10 cellular contexts compared by ENCODE assay signal in genomic region chr12:16606936-16607335, GRCh38. TPM values are rescaled to one million over a fixed set of nuclear protein-coding genes. Genes with fewer than 3 reads are reported as not detected.
DNase-seq lines count a peak whose midpoint lies in the region; ATAC-seq, FAIRE-seq and TF ChIP-seq lines count a peak whose summit lies in the region.
"Had no signal": no experiment of that assay in that cellular context is flagged by ENCODE, and none has a peak within 500 bp of the region (broad histone marks: within the 10 kb centered on the region; RNA-seq: fewer than 3 reads in every experiment).

No MANE protein-coding gene starts in this region.

- FAIRE-seq in bronchial epithelial cell (lab: Jason Lieb, UNC) = no peak
- FAIRE-seq: A204.1 had no signal

- no peak for TF ChIP-seq CTCF in bronchial epithelial cell (IDR thresholded peaks at IDR 0.05; ENCODE audit: insufficient read depth, low read length, severe bottlenecking)
- TF ChIP-seq CTCF in thyroid gland (IDR thresholded peaks at IDR 0.05) = peak in 1 of 6 experiments; percentile 6

- H3K4me3 ChIP-seq in bronchial epithelial cell (ENCODE audit: low read depth, low read length) (peak overlapping the region; percentile 60), mesenchymal stem cell (ENCODE audit: insufficient read depth in 1 of 2, low read depth in 1 of 2, low read length in 2 of 2) (peak overlapping the region in 1 of 2 experiments; percentile 80), thyroid gland (replicated peaks in 1 of 3) (peak overlapping the region in 2 of 3 donors; percentile 29 to 46), MG63 (no peak overlapping the region)

- intact Hi-C loops in thyroid gland (cut with DNase I) = no loop called here

- H3K18ac ChIP-seq in mesenchymal stem cell (ENCODE audit: low read depth in 1 of 2, low read length in 2 of 2) = no peak overlapping the region

- H3K79me1 ChIP-seq in mesenchymal stem cell (replicated peaks; ENCODE audit: low read length, poor library complexity, severe bottlenecking) = no peaks in the 10 kb centered on the region

- WGBS in mesenchymal stem cell = 24% methylated on average over 6 of the region's 6 CpGs
- 26 to 63% methylated on average over 6 of the region's 6 CpGs for WGBS in thyroid gland, 2 donors

- no peak overlapping the region for H4K91ac ChIP-seq in mesenchymal stem cell (ENCODE audit: low read length)

- no peak overlapping the region for H2BK5ac ChIP-seq in mesenchymal stem cell (ENCODE audit: low read depth, low read length, poor library complexity, severe bottlenecking)

- no peak overlapping the region for H2BK12ac ChIP-seq in mesenchymal stem cell (ENCODE audit: low read length in 2 of 2)

- no peak overlapping the region for H3K14ac ChIP-seq in mesenchymal stem cell (ENCODE audit: low read length in 2 of 2)

- no peak overlapping the region for H2AFZ ChIP-seq in mesenchymal stem cell (ENCODE audit: low read depth, low read length)

- peak overlapping the region; percentile 82 for H3K9ac ChIP-seq in mesenchymal stem cell (ENCODE audit: low read length)

- peak overlapping the region; percentile 83 for H3K4me2 ChIP-seq in mesenchymal stem cell (ENCODE audit: low read length, poor library complexity, severe bottlenecking)

- H2AK5ac ChIP-seq in mesenchymal stem cell (ENCODE audit: low read length, severe bottlenecking) = no peak overlapping the region

- H3K23ac ChIP-seq in mesenchymal stem cell (ENCODE audit: low read length in 2 of 2) = no peak overlapping the region

- DNase-seq in NCI-H1092 treated with DMSO at 0.1 percent for 48 hours (lab: John Stamatoyannopoulos, UW) = peak; percentile 45
- no peak for DNase-seq in NCI-H1092 (lab: John Stamatoyannopoulos, UW)
- DNase-seq in bronchial epithelial cell (ENCODE audit: low read depth) = peak; percentile 49
- DNase-seq in mesenchymal stem cell = no peak
- peak; percentile 55 to 68 for DNase-seq in thyroid gland
- DNase-seq in stimulated activated CD4-positive, alpha-beta T cell treated with anti-CD3 and anti-CD28 coated beads, Interleukin-4, amount 100 ng/mL, for 24 hours = no peak
- no peak for DNase-seq in MG63
- DNase-seq: activated T-cell treated with anti-CD3 and anti-CD28 coated beads, Interleukin-2, amount 50 U/mL, for 24 hours had no signal

- no peak overlapping the region for H2BK120ac ChIP-seq in mesenchymal stem cell (ENCODE audit: low read depth, low read length)

- H4K8ac ChIP-seq in mesenchymal stem cell (ENCODE audit: low read length) = no peak overlapping the region

- peak in 1 of 2 donors; percentile 39 for TF ChIP-seq POLR2A in thyroid gland (IDR thresholded peaks at IDR 0.05)

- H3K27me3 ChIP-seq in bronchial epithelial cell (ENCODE audit: control insufficient read depth, insufficient read depth, low read length) (no peaks in the 10 kb centered on the region), mesenchymal stem cell (ENCODE audit: control insufficient read depth in 1 of 2, insufficient read depth in 1 of 2, low read length in 2 of 2) (peaks cover 0 to 11% of the 10 kb centered on the region in 2 experiments), thyroid gland (no peaks in the 10 kb centered on the region), MG63 (peaks cover 3% of the 10 kb centered on the region)

- no peak overlapping the region for H3K4ac ChIP-seq in mesenchymal stem cell (ENCODE audit: low read depth in 1 of 2, low read length in 2 of 2)

- H3K9me3 ChIP-seq in mesenchymal stem cell (ENCODE audit: control insufficient read depth, low read length) (no peaks in the 10 kb centered on the region), thyroid gland (no peaks in the 10 kb centered on the region), MG63 (no peaks in the 10 kb centered on the region)

- peaks cover 5% of the 10 kb centered on the region for H3K4me1 ChIP-seq in mesenchymal stem cell (ENCODE audit: control insufficient read depth, insufficient read depth, low read depth, low read length)
- peaks cover 15 to 35% of the 10 kb centered on the region in 2 donors for H3K4me1 ChIP-seq in thyroid gland

- no peak overlapping the region for H2BK15ac ChIP-seq in mesenchymal stem cell (ENCODE audit: low read depth, poor library complexity, severe bottlenecking)

- no peak for ATAC-seq in GM18520 (IDR thresholded peaks at IDR 0.05; ENCODE audit: unreplicated experiment)

- H3K36me3 ChIP-seq in bronchial epithelial cell (ENCODE audit: control insufficient read depth, insufficient read depth, low read length) = no peaks in the 10 kb centered on the region
- H3K36me3 ChIP-seq in mesenchymal stem cell (ENCODE audit: control insufficient read depth in 1 of 2, insufficient read depth in 2 of 2, low read depth in 1 of 2, low read length in 2 of 2) = no peaks in the 10 kb centered on the region
- no peaks in the 10 kb centered on the region for H3K36me3 ChIP-seq in thyroid gland
- H3K36me3 ChIP-seq in MG63 = no peaks in the 10 kb centered on the region

- H3K27ac ChIP-seq in mesenchymal stem cell (ENCODE audit: low read length, poor library complexity, severe bottlenecking) (no peak overlapping the region), thyroid gland (peak overlapping the region; percentile 97 to 99 (median 97))

RNA-seq across cellular contexts. Expression of gene LMO3, which starts 1.0 kb away (rescaled TPM):
- 0.26 and 3.3 TPM in 2 replicates for total RNA-seq in bronchial epithelial cell
- 0.03 TPM for polyA plus RNA-seq in mesenchymal stem cell (2013, experiment 1 of 2)
- polyA plus RNA-seq in mesenchymal stem cell (2013, experiment 2 of 2) = 0.03 TPM
- 100 to 1,000 TPM; 132 to 282 (median 197) TPM for total RNA-seq in thyroid gland
- not detected in 2 replicates for total RNA-seq in MG63 (2014; rRNA removed; shearing (Covaris generic); ENCODE audit: low replicate concordance)

Comparison
In these comparisons a context has a peak if more than half of its experiments do, and no peak if none do; other contexts are left out.
1. DNase-seq: peak in NCI-H1092 treated with DMSO at 0.1 percent for 48 hours (single experiment), bronchial epithelial cell (single experiment) and thyroid gland (2 of 2); none in NCI-H1092 (single experiment), mesenchymal stem cell (single experiment), stimulated activated CD4-positive, alpha-beta T cell treated with anti-CD3 and anti-CD28 coated beads, Interleukin-4, amount 100 ng/mL, for 24 hours (single experiment) and MG63 (single experiment).
2. RNA of gene LMO3, which starts 1.0 kb away (total RNA-seq): 132 to 282 TPM in thyroid gland; 0.26 to 3.3 TPM in bronchial epithelial cell and not detected in MG63; every median in the first group is over 10 times any median in the second.